24 cellular contexts compared by ENCODE assay signal in genomic region chr6:168452685-168453377, GRCh38. TPM values are rescaled to one million over a fixed set of nuclear protein-coding genes. Genes with fewer than 3 reads are reported as not detected.
A peak's percentile ranks its signal among the peaks of the same experiment; 100 is the strongest.
DNase-seq lines count a peak whose midpoint lies in the region; ATAC-seq and TF ChIP-seq lines count a peak whose summit lies in the region.
"Had no signal": no experiment of that assay in that cellular context is flagged by ENCODE, and none has a peak within 500 bp of the region (broad histone marks: within the 10 kb centered on the region; RNA-seq: fewer than 3 reads in every experiment).

No MANE protein-coding gene starts in this region.

- POLR2A ChIA-PET in Panc1 (lab: Charles Lee): no interaction called here

- no peak overlapping the region for H3K4me3 Mint-ChIP-seq in stimulated activated memory B cell treated with anti-CD40 and anti-IgM and Interleukin-4, amounts not matched to agents 10 μg/mL and 1 μg/mL and 100 μg/mL, for 72 hours
- H3K4me3 Mint-ChIP-seq in CD14-positive monocyte: no peak overlapping the region
- H3K4me3 Mint-ChIP-seq: H9; nephron progenitor cell; T-helper 2 cell treated with Interferon-gamma antibody and Interleukin-4, amounts not matched to agents 5 μg/mL and 100 μg/mL, for 36 hours had no signal

- peak; percentile 38; the same call in 1 of the 2 replicates for ATAC-seq in Panc1
- ATAC-seq in left colon: peak; percentile 58
- peak; percentile 31 for ATAC-seq in stimulated activated memory B cell treated with anti-CD40 and anti-IgM and Interleukin-4, amounts not matched to agents 10 μg/mL and 1 μg/mL and 100 μg/mL, for 72 hours
- ATAC-seq in GM21717 (IDR thresholded peaks at IDR 0.05; ENCODE audit: unreplicated experiment): no peak
- ATAC-seq: gastrocnemius medialis had no signal

- H3K27ac ChIP-seq in Panc1 (ENCODE audit: low read length) (no peak overlapping the region), esophagus squamous epithelium (peak overlapping the region in 3 of 4 donors; percentile 12 to 63 (median 45))
- H3K27ac ChIP-seq: epithelial cell of prostate, Peyer's patch, SK-N-MC had no signal

- CTCF ChIA-PET in Panc1 (lab: Charles Lee): no interaction called here

- no peaks in the 10 kb centered on the region for H3K4me1 Mint-ChIP-seq in stimulated activated memory B cell treated with anti-CD40 and anti-IgM and Interleukin-4, amounts not matched to agents 10 μg/mL and 1 μg/mL and 100 μg/mL, for 72 hours
- H3K4me1 Mint-ChIP-seq in CD14-positive monocyte: no peaks in the 10 kb centered on the region

- no peak for TF ChIP-seq POLR2A in esophagus squamous epithelium (IDR thresholded peaks at IDR 0.05)

- intact Hi-C loops in Panc1 (cut with micrococcal nuclease; ENCODE audit: unreplicated experiment): loop anchor here (10.0 kb wide), 1 partner anchor 432 kb away; no protein-coding TSS in a partner anchor
- intact Hi-C loops in esophagus squamous epithelium (cut with DNase I): no loop called here
- intact Hi-C loops in left colon (cut with DNase I, micrococcal nuclease): no loop called here
- intact Hi-C loops in CD14-positive monocyte (cut with micrococcal nuclease): no loop called here

- 37 to 46% methylated on average over 5 to 11 of the region's 18 CpGs for WGBS in esophagus squamous epithelium, 2 donors

- DNase-seq in Panc1 (ENCODE audit: low read depth, low spot score) (no peak), esophagus squamous epithelium (lab: John Stamatoyannopoulos, UW) (no peak), left colon (peak in 1 of 2 donors; percentile 27), CD14-positive monocyte (ENCODE audit: low spot score) (no peak), superior temporal gyrus (ENCODE audit: extremely low spot score) (no peak)
- DNase-seq in stimulated activated CD4-positive, alpha-beta T cell treated with anti-CD3 and anti-CD28 coated beads, Interleukin-2, amount 100 ng/mL, for 48 hours: no peak
- DNase-seq: activated CD4-positive, alpha-beta T cell treated with anti-CD3 and anti-CD28 coated beads, Interleukin-2, amount 50 U/mL, for 4 hours; activated gamma-delta T cell; adrenal gland; caudate nucleus; CD4-positive, alpha-beta memory T cell; gastrocnemius medialis; GF-D8; H9; NCI-H1092 treated with DMSO at 0.1 percent for 48 hours; nephron progenitor cell; Peyer's patch had no signal

- H3K9me3 Mint-ChIP-seq in stimulated activated memory B cell treated with anti-CD40 and anti-IgM and Interleukin-4, amounts not matched to agents 10 μg/mL and 1 μg/mL and 100 μg/mL, for 72 hours: peaks cover 11% of the 10 kb centered on the region
- H3K9me3 Mint-ChIP-seq in CD14-positive monocyte: peaks cover 0 to 2% (median 0%) of the 10 kb centered on the region in 7 donors
- H3K9me3 Mint-ChIP-seq: CD4-positive, alpha-beta memory T cell; H9; nephron progenitor cell; T-helper 2 cell treated with Interferon-gamma antibody and Interleukin-4, amounts not matched to agents 5 μg/mL and 100 μg/mL, for 36 hours had no signal

- H3K27me3 ChIP-seq in Panc1 (ENCODE audit: control insufficient read depth, insufficient read depth, low read length) (peaks cover 34% of the 10 kb centered on the region), esophagus squamous epithelium (peaks cover 0 to 28% (median 0%) of the 10 kb centered on the region in 4 donors)
- H3K27me3 ChIP-seq: gastrocnemius medialis, Peyer's patch had no signal

- H3K36me3 ChIP-seq in Panc1 (ENCODE audit: control insufficient read depth, insufficient read depth, low read length): no peaks in the 10 kb centered on the region
- no peaks in the 10 kb centered on the region for H3K36me3 ChIP-seq in esophagus squamous epithelium
- H3K36me3 ChIP-seq: adrenal gland, gastrocnemius medialis, Peyer's patch had no signal

- no peak overlapping the region for H3K27ac Mint-ChIP-seq in stimulated activated memory B cell treated with anti-CD40 and anti-IgM and Interleukin-4, amounts not matched to agents 10 μg/mL and 1 μg/mL and 100 μg/mL, for 72 hours
- no peak overlapping the region for H3K27ac Mint-ChIP-seq in CD14-positive monocyte
- H3K27ac Mint-ChIP-seq: CD4-positive, alpha-beta memory T cell; H9; nephron progenitor cell; T-helper 2 cell treated with Interferon-gamma antibody and Interleukin-4, amounts not matched to agents 5 μg/mL and 100 μg/mL, for 36 hours had no signal

- H3K4me3 ChIP-seq in Panc1 (ENCODE audit: low read depth in 2 of 2, low read length in 2 of 2) (no peak overlapping the region), esophagus squamous epithelium (no peak overlapping the region)
- H3K4me3 ChIP-seq: adrenal gland, gastrocnemius medialis, Peyer's patch, SK-N-MC had no signal

- no peak for TF ChIP-seq CTCF in Panc1 (IDR thresholded peaks at IDR 0.05)
- no peak for TF ChIP-seq CTCF in esophagus squamous epithelium (IDR thresholded peaks at IDR 0.05)
- TF ChIP-seq CTCF in CD14-positive monocyte (IDR thresholded peaks at IDR 0.05): no peak

- in situ Hi-C loops in Panc1 (cut with HindIII; ENCODE audit: low pct_unique_long_range_greater_than_20kb, low sequenced_read_pairs): no loop called here

- no peaks in the 10 kb centered on the region for H3K36me3 Mint-ChIP-seq in stimulated activated memory B cell treated with anti-CD40 and anti-IgM and Interleukin-4, amounts not matched to agents 10 μg/mL and 1 μg/mL and 100 μg/mL, for 72 hours
- no peaks in the 10 kb centered on the region for H3K36me3 Mint-ChIP-seq in CD14-positive monocyte
- H3K36me3 Mint-ChIP-seq: CD4-positive, alpha-beta memory T cell had no signal

- H3K4me1 ChIP-seq in Panc1 (ENCODE audit: control insufficient read depth, insufficient read depth, low read length) (no peaks in the 10 kb centered on the region), esophagus squamous epithelium (peaks cover 0 to 61% (median 8%) of the 10 kb centered on the region in 3 donors)
- H3K4me1 ChIP-seq: adrenal gland, Peyer's patch had no signal

- BruUV-seq in Panc1 (replicated peaks; lab: Mats Ljungman, UMichigan): no TSS peak

- H3K9me3 ChIP-seq in Panc1 (ENCODE audit: control insufficient read depth, insufficient read depth, low read depth, low read length): no peaks in the 10 kb centered on the region
- no peaks in the 10 kb centered on the region for H3K9me3 ChIP-seq in esophagus squamous epithelium
- H3K9me3 ChIP-seq: adrenal gland, gastrocnemius medialis, Peyer's patch had no signal

- peaks cover 29% of the 10 kb centered on the region for H3K27me3 Mint-ChIP-seq in stimulated activated memory B cell treated with anti-CD40 and anti-IgM and Interleukin-4, amounts not matched to agents 10 μg/mL and 1 μg/mL and 100 μg/mL, for 72 hours
- peaks cover 8 to 11% (median 9%) of the 10 kb centered on the region in 3 donors for H3K27me3 Mint-ChIP-seq in CD14-positive monocyte (ENCODE audit: low read depth in 3 of 3)

RNA-seq across cellular contexts. Expression of gene SMOC2, which starts 11.8 kb away (rescaled TPM):
- total RNA-seq in Panc1 (2021; ENCODE audit: unreplicated experiment): 0.13 TPM
- polyA plus RNA-seq in Panc1 (2012; ENCODE audit: insufficient read length): not detected
- 10 to 100 TPM in 1 of 4 donors, 1 to 10 TPM in 3; 1.9 to 35.5 (median 7.1) TPM for total RNA-seq in esophagus squamous epithelium
- 10 to 100 TPM; 14.4 to 18.9 TPM for total RNA-seq in left colon
- not detected for polyA plus RNA-seq in CD14-positive monocyte
- total RNA-seq: CD4-positive, alpha-beta memory T cell; dermis microvascular lymphatic vessel endothelial cell; LHCN-M2 had no signal
- polyA plus RNA-seq: CD4-positive, alpha-beta memory T cell had no signal
